8 cellular contexts compared by ENCODE assay signal in the genomic region with DNA sequence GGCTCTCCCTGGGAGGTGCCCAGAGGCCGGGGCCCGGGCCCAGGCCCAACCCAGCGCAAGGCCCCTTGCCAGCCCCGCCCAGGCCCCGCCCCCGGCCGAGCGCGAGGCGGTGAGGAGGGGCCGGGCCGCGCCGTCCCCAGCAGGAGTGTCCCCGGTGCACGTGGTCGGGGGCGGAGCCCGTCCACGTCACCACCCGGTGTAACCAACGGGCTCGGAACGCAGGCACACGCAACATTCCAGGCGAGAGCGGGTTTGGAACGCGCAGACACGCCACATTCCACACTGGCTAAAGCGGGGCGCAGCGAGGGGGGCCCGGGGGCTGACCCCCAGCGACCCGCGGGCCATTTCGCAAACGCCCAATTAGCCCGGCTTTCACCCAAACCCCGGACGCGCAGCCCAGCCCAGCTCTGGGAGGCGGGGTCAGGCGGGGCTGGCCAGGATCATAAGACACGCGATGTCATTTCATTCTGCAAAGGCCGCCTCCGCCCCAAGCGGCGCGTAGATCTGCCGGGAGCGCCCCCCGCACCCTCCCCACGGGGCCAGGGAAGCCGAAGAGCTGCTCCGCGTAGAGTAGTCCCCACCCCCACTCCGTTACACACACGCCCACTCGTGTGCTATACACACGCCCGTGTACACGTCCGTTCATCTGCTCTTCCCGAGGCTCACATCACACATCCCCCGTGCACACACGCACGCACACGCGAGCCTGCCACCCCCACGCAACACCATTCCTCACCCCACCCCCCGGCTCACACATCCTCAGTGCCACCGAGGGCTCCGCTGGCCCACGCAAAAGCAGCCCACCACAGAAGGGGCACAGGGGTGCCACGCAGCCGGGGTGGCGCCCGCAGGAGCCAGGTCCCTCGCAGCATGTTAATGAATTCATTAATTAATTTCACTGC. TPM values are rescaled to one million over a fixed set of nuclear protein-coding genes. Genes with fewer than 3 reads are reported as not detected.
A peak's percentile ranks its signal among the peaks of the same experiment; 100 is the strongest.
DNase-seq lines count a peak whose midpoint lies in the region; ATAC-seq and TF ChIP-seq lines count a peak whose summit lies in the region.

No MANE protein-coding gene starts in this region.

- in situ Hi-C loops in SK-MEL-5 (cut with HindIII; ENCODE audit: low pct_unique_long_range_greater_than_20kb, low sequenced_read_pairs) = no loop called here

- peak overlapping the region; percentile 99 for H3K4me3 ChIP-seq in Loucy (ENCODE audit: low read length, poor library complexity, severe bottlenecking)
- peak overlapping the region; percentile 89 to 100 for H3K4me3 ChIP-seq in gastroesophageal sphincter

- H3K4me2 ChIP-seq in Loucy (ENCODE audit: low read depth, low read length, poor library complexity, severe bottlenecking) = peak overlapping the region; percentile 100

- peak overlapping the region; percentile 98 for H3K4me3 Mint-ChIP-seq in activated naive CD4-positive, alpha-beta T cell treated with anti-CD3 and anti-CD28 coated beads, Interleukin-2, amount 10 ng/mL, durations not matched to agents 7 days and 5 days

- WGBS in gastroesophageal sphincter (ENCODE audit: low coverage in 1 of 2), 2 donors = 0% methylated on average over 7 of the region's 82 CpGs; no CpG with 5 or more reads in 1 of the 2 donors

- peaks cover 5% of the 10 kb centered on the region for H3K36me3 Mint-ChIP-seq in activated naive CD4-positive, alpha-beta T cell treated with anti-CD3 and anti-CD28 coated beads, Interleukin-2, amount 10 ng/mL, durations not matched to agents 7 days and 5 days

- H3K9ac ChIP-seq in ES-I3 (ENCODE audit: low read depth, low read length) = peak overlapping the region; percentile 90
- H3K9ac ChIP-seq in Loucy (ENCODE audit: low read depth, low read length, poor library complexity, severe bottlenecking) = peak overlapping the region; percentile 97

- no peaks in the 10 kb centered on the region for H3K9me2 ChIP-seq in Loucy (replicated peaks; ENCODE audit: low read depth, low read length)

- TF ChIP-seq POLR2A in gastroesophageal sphincter (IDR thresholded peaks at IDR 0.05) = peak; percentile 92

- H3K9me3 Mint-ChIP-seq in activated naive CD4-positive, alpha-beta T cell treated with anti-CD3 and anti-CD28 coated beads, Interleukin-2, amount 10 ng/mL, durations not matched to agents 7 days and 5 days = no peaks in the 10 kb centered on the region

- peak overlapping the region; percentile 100 for H3K27ac Mint-ChIP-seq in activated naive CD4-positive, alpha-beta T cell treated with anti-CD3 and anti-CD28 coated beads, Interleukin-2, amount 10 ng/mL, durations not matched to agents 7 days and 5 days

- CTCF ChIA-PET in activated naive CD4-positive, alpha-beta T cell treated with anti-CD3 and anti-CD28 coated beads, Interleukin-2, amount 10 ng/mL, durations not matched to agents 7 days and 5 days (lab: Charles Lee) = interaction anchor here (23.4 kb wide), 1 partner anchor 17 kb away, joined by 467 read pairs; no protein-coding TSS in a partner anchor

- no peaks in the 10 kb centered on the region for H3K27me3 ChIP-seq in Loucy (ENCODE audit: insufficient read depth, low read length, poor library complexity, severe bottlenecking)
- H3K27me3 ChIP-seq in gastroesophageal sphincter = no peaks in the 10 kb centered on the region

- TF ChIP-seq EP300 in gastroesophageal sphincter (IDR thresholded peaks at IDR 0.05) = peak; percentile 69

- H3K9me3 ChIP-seq in ES-I3 (ENCODE audit: control insufficient read depth, insufficient read depth, low read length) = no peaks in the 10 kb centered on the region
- no peaks in the 10 kb centered on the region for H3K9me3 ChIP-seq in Loucy (ENCODE audit: insufficient read depth, low read depth, low read length)
- no peaks in the 10 kb centered on the region for H3K9me3 ChIP-seq in gastroesophageal sphincter

- peak; percentile 89 for DNase-seq in GOT3 (lab: John Stamatoyannopoulos, UW)
- DNase-seq in SK-MEL-5 (ENCODE audit: low read depth, low spot score) = peak; percentile 94
- DNase-seq in activated naive CD4-positive, alpha-beta T cell treated with anti-CD3 and anti-CD28 coated beads, Interleukin-2, amount 10 ng/mL, durations not matched to agents 7 days and 5 days = peak; percentile 94
- DNase-seq in non-pigmented ciliary epithelial cell (ENCODE audit: low read depth) = peak; percentile 79
- DNase-seq in substantia nigra (lab: John Stamatoyannopoulos, UW) = peak; percentile 78 to 98 (median 93)

- H3K27me3 Mint-ChIP-seq in activated naive CD4-positive, alpha-beta T cell treated with anti-CD3 and anti-CD28 coated beads, Interleukin-2, amount 10 ng/mL, durations not matched to agents 7 days and 5 days = peaks cover 6% of the 10 kb centered on the region

- TF ChIP-seq CTCF in Loucy (conservative IDR thresholded peaks at IDR 0.05; ENCODE audit: low read length) (no peak), gastroesophageal sphincter (IDR thresholded peaks at IDR 0.05) (no peak)

- H3K79me2 ChIP-seq in Loucy (ENCODE audit: insufficient read depth, low read length) = peaks cover 49% of the 10 kb centered on the region

- H3K36me3 ChIP-seq in ES-I3 (ENCODE audit: insufficient read depth, low read length) = no peaks in the 10 kb centered on the region
- H3K36me3 ChIP-seq in Loucy (ENCODE audit: insufficient read depth, low read length) = no peaks in the 10 kb centered on the region
- H3K36me3 ChIP-seq in gastroesophageal sphincter = peaks cover 0 to 3% of the 10 kb centered on the region in 2 donors

- H3K4me1 ChIP-seq in ES-I3 (ENCODE audit: insufficient read depth, low read length) (peaks cover 25% of the 10 kb centered on the region), Loucy (ENCODE audit: insufficient read depth, low read length, poor library complexity, severe bottlenecking) (peaks cover 51% of the 10 kb centered on the region), gastroesophageal sphincter (peaks cover 0 to 74% (median 58%) of the 10 kb centered on the region in 3 donors)

- peak; percentile 66 for ATAC-seq in gastroesophageal sphincter

- H3F3A ChIP-seq in Loucy (ENCODE audit: low read depth) = no peaks in the 10 kb centered on the region

- H3K27ac ChIP-seq in gastroesophageal sphincter (peak overlapping the region; percentile 97 to 100 (median 100)), substantia nigra (ENCODE audit: low read depth, low read length, poor library complexity, severe bottlenecking) (peak overlapping the region; percentile 96)

- peak overlapping the region; percentile 83 for H2AFZ ChIP-seq in Loucy (ENCODE audit: low read length)

- H4K20me1 ChIP-seq in Loucy (ENCODE audit: insufficient read depth, low read length, poor library complexity, severe bottlenecking) = peaks cover 49% of the 10 kb centered on the region

- peaks cover 65% of the 10 kb centered on the region for H3K4me1 Mint-ChIP-seq in activated naive CD4-positive, alpha-beta T cell treated with anti-CD3 and anti-CD28 coated beads, Interleukin-2, amount 10 ng/mL, durations not matched to agents 7 days and 5 days

RNA-seq across cellular contexts. Expression of a gene that starts 1.0 kb away (rescaled TPM):
- total RNA-seq in SK-MEL-5 (2014; rRNA removed; shearing (Covaris generic)) = 8.8 and 10.5 TPM in 2 replicates
- polyA plus RNA-seq in SK-MEL-5 (2015; cell fraction: cytosol; rRNA removed) = 25.5 and 29.9 TPM in 2 replicates
- polyA plus RNA-seq in SK-MEL-5 (2015; cell fraction: nucleus; rRNA removed) = 35.0 and 49.2 TPM in 2 replicates
- 10 to 100 TPM; 11.8 to 12.7 (median 12.3) TPM for total RNA-seq in gastroesophageal sphincter

Comparison
In these comparisons a context has a peak if more than half of its experiments do, and no peak if none do; other contexts are left out.
1. Peak in every context shown above with its lines: DNase-seq, ATAC-seq, H3K4me3 ChIP-seq and H3K27ac ChIP-seq.